15 cellular contexts compared by ENCODE assay signal in genomic region chr9:131810351-131811170, GRCh38.
A peak's percentile ranks its signal among the peaks of the same experiment; 100 is the strongest.
DNase-seq lines count a peak whose midpoint lies in the region; ATAC-seq and TF ChIP-seq lines count a peak whose summit lies in the region.
"Had no signal": no experiment of that assay in that cellular context is flagged by ENCODE, and none has a peak within 500 bp of the region (broad histone marks: within the 10 kb centered on the region; RNA-seq: fewer than 3 reads in every experiment).

No MANE protein-coding gene starts in this region.

- no peaks in the 10 kb centered on the region for H3K36me3 ChIP-seq in Karpas-422 (ENCODE audit: insufficient read depth, low read length)
- H3K36me3 ChIP-seq: vagina had no signal

- H2AFZ ChIP-seq in Karpas-422 (ENCODE audit: low read length): no peak overlapping the region

- no peaks in the 10 kb centered on the region for H3K9me2 ChIP-seq in Karpas-422 (replicated peaks; ENCODE audit: insufficient read depth, low read length)

- DNase-seq in NCI-H2196 (lab: John Stamatoyannopoulos, UW; ENCODE audit: unreplicated experiment) (peak; percentile 13), NCI-H2196 treated with DMSO at 0.1 percent for 48 hours (lab: John Stamatoyannopoulos, UW; ENCODE audit: unreplicated experiment) (no peak), Karpas-422 (peak; percentile 55), NCI-H82 (lab: John Stamatoyannopoulos, UW) (peak; percentile 74), foreskin keratinocyte (no peak), GM19240 (ENCODE audit: insufficient read length, low spot score) (no peak), nephron progenitor cell (no peak), middle frontal gyrus (ENCODE audit: extremely low spot score, low spot score) (no peak)
- DNase-seq: activated naive CD4-positive, alpha-beta T cell treated with anti-CD3 and anti-CD28 coated beads, Interleukin-2, amount 10 ng/mL, durations not matched to agents 7 days and 5 days; kidney; NCI-H2081 treated with DMSO at 0.1 percent for 48 hours; stimulated activated CD4-positive, alpha-beta T cell treated with anti-CD3 and anti-CD28 coated beads, Interleukin-4, amount 100 ng/mL, for 4 hours; stimulated activated naive B cell treated with anti-CD40 and anti-IgM and Interleukin-4, amounts not matched to agents 10 μg/mL and 1 μg/mL and 100 μg/mL, for 72 hours had no signal

- H3K4me1 ChIP-seq in Karpas-422 (ENCODE audit: low read length) (no peaks in the 10 kb centered on the region), foreskin keratinocyte (no peaks in the 10 kb centered on the region)
- H3K4me1 ChIP-seq: vagina had no signal

- no peak overlapping the region for H3K4me3 Mint-ChIP-seq in nephron progenitor cell
- H3K4me3 Mint-ChIP-seq: activated naive CD4-positive, alpha-beta T cell treated with anti-CD3 and anti-CD28 coated beads, Interleukin-2, amount 10 ng/mL, durations not matched to agents 7 days and 5 days; stimulated activated naive B cell treated with anti-CD40 and anti-IgM and Interleukin-4, amounts not matched to agents 10 μg/mL and 1 μg/mL and 100 μg/mL, for 72 hours had no signal

- ATAC-seq in foreskin keratinocyte: peak; percentile 10
- ATAC-seq: Right ventricle myocardium inferior; stimulated activated naive B cell treated with anti-CD40 and anti-IgM and Interleukin-4, amounts not matched to agents 10 μg/mL and 1 μg/mL and 100 μg/mL, for 72 hours had no signal

- H3K9me3 ChIP-seq in Karpas-422 (ENCODE audit: low read length): no peaks in the 10 kb centered on the region
- H3K9me3 ChIP-seq: vagina had no signal

- H3K79me2 ChIP-seq in Karpas-422 (ENCODE audit: low read length): no peaks in the 10 kb centered on the region

- H3K27me3 ChIP-seq in Karpas-422 (ENCODE audit: low read length) (no peaks in the 10 kb centered on the region), foreskin keratinocyte (peaks cover 74% of the 10 kb centered on the region)
- H3K27me3 ChIP-seq: vagina had no signal

- no peaks in the 10 kb centered on the region for H3K9me3 Mint-ChIP-seq in nephron progenitor cell
- H3K9me3 Mint-ChIP-seq: activated naive CD4-positive, alpha-beta T cell treated with anti-CD3 and anti-CD28 coated beads, Interleukin-2, amount 10 ng/mL, durations not matched to agents 7 days and 5 days; stimulated activated naive B cell treated with anti-CD40 and anti-IgM and Interleukin-4, amounts not matched to agents 10 μg/mL and 1 μg/mL and 100 μg/mL, for 72 hours had no signal

- H4K20me1 ChIP-seq in Karpas-422 (ENCODE audit: insufficient read depth, low read depth, low read length): no peaks in the 10 kb centered on the region

- H3K4me1 Mint-ChIP-seq in nephron progenitor cell: peaks cover 83% of the 10 kb centered on the region
- H3K4me1 Mint-ChIP-seq: activated naive CD4-positive, alpha-beta T cell treated with anti-CD3 and anti-CD28 coated beads, Interleukin-2, amount 10 ng/mL, durations not matched to agents 7 days and 5 days had no signal

- H3K36me3 Mint-ChIP-seq in nephron progenitor cell (ENCODE audit: low read depth): no peaks in the 10 kb centered on the region
- H3K36me3 Mint-ChIP-seq: activated naive CD4-positive, alpha-beta T cell treated with anti-CD3 and anti-CD28 coated beads, Interleukin-2, amount 10 ng/mL, durations not matched to agents 7 days and 5 days had no signal

- no peak overlapping the region for H3K4me3 ChIP-seq in Karpas-422 (ENCODE audit: low read length)
- H3K4me3 ChIP-seq: vagina had no signal

- H3K9ac ChIP-seq in Karpas-422 (ENCODE audit: low read length): no peak overlapping the region

- no peak overlapping the region for H3K27ac Mint-ChIP-seq in nephron progenitor cell
- H3K27ac Mint-ChIP-seq: activated naive CD4-positive, alpha-beta T cell treated with anti-CD3 and anti-CD28 coated beads, Interleukin-2, amount 10 ng/mL, durations not matched to agents 7 days and 5 days; stimulated activated naive B cell treated with anti-CD40 and anti-IgM and Interleukin-4, amounts not matched to agents 10 μg/mL and 1 μg/mL and 100 μg/mL, for 72 hours had no signal

- no peak overlapping the region for H3K27ac ChIP-seq in Karpas-422 (ENCODE audit: low read length)
- no peak overlapping the region for H3K27ac ChIP-seq in foreskin keratinocyte
- H3K27ac ChIP-seq: vagina had no signal

- peaks cover 13% of the 10 kb centered on the region for H3K27me3 Mint-ChIP-seq in nephron progenitor cell (ENCODE audit: low read depth, poor library complexity)

- peak; percentile 24 for TF ChIP-seq CTCF in foreskin keratinocyte (conservative IDR thresholded peaks at IDR 0.05)
- no peak for TF ChIP-seq CTCF in nephron progenitor cell (IDR thresholded peaks at IDR 0.05)

- no peak overlapping the region for H3K4me2 ChIP-seq in Karpas-422 (ENCODE audit: low read depth, low read length, poor library complexity, severe bottlenecking)

Comparison
In these comparisons a context has a peak if more than half of its experiments do, and no peak if none do; other contexts are left out.
1. DNase-seq: peak in NCI-H2196 (single experiment), Karpas-422 (single experiment) and NCI-H82 (single experiment); none in NCI-H2196 treated with DMSO at 0.1 percent for 48 hours (single experiment), foreskin keratinocyte (0 of 2), GM19240 (single experiment), nephron progenitor cell (single experiment) and middle frontal gyrus (single experiment).